ENCODE assay signal across 25 cellular contexts in genomic region chr6:163262080-163262479, GRCh38.
DNase-seq lines count a peak whose midpoint lies in the region; ATAC-seq, FAIRE-seq and TF ChIP-seq lines count a peak whose summit lies in the region.
"Had no signal": no experiment of that assay in that cellular context is flagged by ENCODE, and none has a peak within 500 bp of the region (broad histone marks: within the 10 kb centered on the region; RNA-seq: fewer than 3 reads in every experiment).

No MANE protein-coding gene starts in this region.

- H3K79me2 ChIP-seq in astrocyte (ENCODE audit: insufficient read depth, low read length): no peaks in the 10 kb centered on the region
- no peaks in the 10 kb centered on the region for H3K79me2 ChIP-seq in H1 (ENCODE audit: control insufficient read depth in 1 of 2, insufficient read depth in 2 of 2, low read length in 2 of 2)

- TF ChIP-seq CTCF in astrocyte (IDR thresholded peaks at IDR 0.05; ENCODE audit: insufficient read depth, low read depth, low read length): no peak
- no peak for TF ChIP-seq CTCF in H1 (IDR thresholded peaks at IDR 0.05; ENCODE audit: control extremely low read depth in 1 of 3, insufficient read depth in 1 of 3, low read depth in 1 of 3, low read length in 3 of 3)
- no peak for TF ChIP-seq CTCF in tibial nerve (IDR thresholded peaks at IDR 0.05)

- no peak overlapping the region for H3K27ac Mint-ChIP-seq in astrocyte (ENCODE audit: unreplicated experiment)
- H3K27ac Mint-ChIP-seq: CD4-positive, alpha-beta memory T cell had no signal

- H2BK12ac ChIP-seq in H1 (ENCODE audit: low read depth, low read length): no peak overlapping the region

- H3K23ac ChIP-seq in H1 (ENCODE audit: insufficient read length): no peak overlapping the region

- no peak overlapping the region for H3K14ac ChIP-seq in H1 (ENCODE audit: insufficient read length)

- no peak overlapping the region for H2AK5ac ChIP-seq in H1 (ENCODE audit: low read depth, low read length)

- H3K9ac ChIP-seq in astrocyte (ENCODE audit: low read length) (no peak overlapping the region), H1 (replicated peaks in 1 of 4; ENCODE audit: extremely low read depth in 1 of 4, low read depth in 3 of 4, low read length in 3 of 4) (no peak overlapping the region)
- H3K9ac ChIP-seq: SK-N-SH had no signal

- no peak overlapping the region for H4K8ac ChIP-seq in H1 (ENCODE audit: extremely low read depth, insufficient read depth, low read length)

- H3K9me3 Mint-ChIP-seq in astrocyte (ENCODE audit: unreplicated experiment): peaks cover 5% of the 10 kb centered on the region

- H2BK5ac ChIP-seq in H1 (ENCODE audit: low read depth, low read length): no peak overlapping the region

- no peak overlapping the region for H2BK120ac ChIP-seq in H1 (replicated peaks; ENCODE audit: low read depth, low read length)

- peaks cover 1% of the 10 kb centered on the region for H3K36me3 Mint-ChIP-seq in astrocyte (ENCODE audit: low read depth, unreplicated experiment)
- H3K36me3 Mint-ChIP-seq: CD4-positive, alpha-beta memory T cell had no signal

- H3K23me2 ChIP-seq in H1 (ENCODE audit: low read depth, low read length): peaks cover 9% of the 10 kb centered on the region; the same call in 1 of the 2 replicates

- no peak overlapping the region for H2BK20ac ChIP-seq in H1 (ENCODE audit: low read length)

- H3K27ac ChIP-seq in astrocyte (ENCODE audit: low read depth, low read length) (no peak overlapping the region), H1 (ENCODE audit: low read depth, low read length) (no peak overlapping the region), tibial nerve (peak overlapping the region; percentile 43 to 92 (median 71))

- POLR2A ChIA-PET in H1 (lab: Charles Lee; ENCODE audit: partially characterized antibody): interaction anchor here (0.6 kb wide), 1 partner anchor 67 kb away, joined by 3 read pairs; no protein-coding TSS in a partner anchor

- H3K4ac ChIP-seq in H1 (replicated peaks; ENCODE audit: insufficient read length, low read depth, low read length): no peak overlapping the region

- H4K5ac ChIP-seq in H1 (ENCODE audit: insufficient read length, low read depth, low read length): no peak overlapping the region

- no peak for TF ChIP-seq POLR2A in H1 (IDR thresholded peaks at IDR 0.05; ENCODE audit: control extremely low read depth in 1 of 2, low read depth in 2 of 2, low read length in 2 of 2)
- TF ChIP-seq POLR2A in tibial nerve (IDR thresholded peaks at IDR 0.05): no peak

- no peak for DNase-seq in astrocyte (ENCODE audit: low read depth)
- DNase-seq in H1 (ENCODE audit: low read depth in 1 of 2, low spot score in 2 of 2): no peak
- peak; percentile 58 for DNase-seq in pons (ENCODE audit: low spot score)
- DNase-seq in tibial nerve (ENCODE audit: low spot score in 2 of 2): no peak
- DNase-seq in NCI-H146 (lab: John Stamatoyannopoulos, UW): no peak
- DNase-seq: C1 segment of cervical spinal cord; CD4-positive, alpha-beta memory T cell; COR-L47; DMS79; EL; GDM1; IMR-90; KG1; MG63; NCI-H1417; NCI-H1694 treated with DMSO at 0.1 percent for 48 hours; NCI-H2171 treated with DMSO at 0.1 percent for 48 hours; NCI-H524; NCI-H774; PC-3; SK-N-SH had no signal

- no peak for ATAC-seq in GM19463 (IDR thresholded peaks at IDR 0.05; ENCODE audit: unreplicated experiment)
- ATAC-seq in GM18498 (IDR thresholded peaks at IDR 0.05; ENCODE audit: unreplicated experiment): no peak
- ATAC-seq: GM12878, HCT116, PC-3 had no signal

- H3K4me2 ChIP-seq in astrocyte (ENCODE audit: low read length): peak overlapping the region; percentile 35
- peak overlapping the region in 1 of 2 experiments; percentile 85; a peak in 1 of 4 replicates for H3K4me2 ChIP-seq in H1 (ENCODE audit: insufficient read depth in 1 of 2, low read depth in 2 of 2, low read length in 2 of 2)
- H3K4me2 ChIP-seq: SK-N-SH had no signal

- H3K9me3 ChIP-seq in astrocyte (ENCODE audit: insufficient read depth, low read depth, low read length) (no peaks in the 10 kb centered on the region), H1 (ENCODE audit: insufficient read depth in 2 of 2, low read depth in 1 of 2, low read length in 1 of 2) (no peaks in the 10 kb centered on the region), tibial nerve (no peaks in the 10 kb centered on the region)
- H3K9me3 ChIP-seq: MG63, SK-N-SH had no signal

- H3K4me1 Mint-ChIP-seq in astrocyte (ENCODE audit: low read depth, unreplicated experiment): peaks cover 1% of the 10 kb centered on the region

- H3K79me1 ChIP-seq in H1 (ENCODE audit: low read depth, low read length): no peaks in the 10 kb centered on the region

- H2AFZ ChIP-seq in astrocyte (ENCODE audit: low read depth, low read length): peak overlapping the region; percentile 48
- H2AFZ ChIP-seq in H1 (ENCODE audit: low read length): 0 out of 2 replicates have a peak overlapping the region, but pooled peaks have one; percentile 45

- H3K36me3 ChIP-seq in astrocyte (ENCODE audit: insufficient read depth, low read length): no peaks in the 10 kb centered on the region
- H3K36me3 ChIP-seq in H1 (ENCODE audit: control insufficient read depth in 2 of 4, insufficient read depth in 4 of 4, low read length in 3 of 4): no peaks in the 10 kb centered on the region
- H3K36me3 ChIP-seq in tibial nerve: no peaks in the 10 kb centered on the region
- H3K36me3 ChIP-seq: MG63 had no signal

- no peak for TF ChIP-seq RAD21 in H1 (IDR thresholded peaks at IDR 0.05 in 1 of 2, conservative IDR thresholded peaks at IDR 0.05 in 1 of 2; ENCODE audit: low read depth in 2 of 2, low read length in 2 of 2)

- no peak overlapping the region for H4K91ac ChIP-seq in H1 (replicated peaks; ENCODE audit: insufficient read length, low read length)

- FAIRE-seq in astrocyte (lab: Jason Lieb, UNC): no peak
- no peak for FAIRE-seq in H1 (lab: Jason Lieb, UNC)
- FAIRE-seq: GM12878 had no signal

- H3K4me3 Mint-ChIP-seq in astrocyte (ENCODE audit: unreplicated experiment): no peak overlapping the region
- H3K4me3 Mint-ChIP-seq: CD4-positive, alpha-beta memory T cell had no signal

- no peak overlapping the region; the same call in 1 of the 2 replicates for H3K18ac ChIP-seq in H1 (ENCODE audit: extremely low read depth, low read length)

- no peaks in the 10 kb centered on the region for H3K27me3 ChIP-seq in astrocyte (ENCODE audit: insufficient read depth, low read length)
- H3K27me3 ChIP-seq in H1 (replicated peaks in 1 of 4; ENCODE audit: control insufficient read depth in 3 of 4, extremely low read depth in 1 of 4, insufficient read depth in 3 of 4, low read length in 3 of 4): peaks cover 7 to 11% (median 11%) of the 10 kb centered on the region in 4 experiments
- H3K27me3 ChIP-seq in tibial nerve: no peaks in the 10 kb centered on the region
- H3K27me3 ChIP-seq: MG63 had no signal

- peaks cover 20% of the 10 kb centered on the region for H3K27me3 Mint-ChIP-seq in astrocyte (ENCODE audit: low read depth, unreplicated experiment)

- no peak for TF ChIP-seq EP300 in H1 (IDR thresholded peaks at IDR 0.05; ENCODE audit: borderline replicate concordance in 1 of 2, low read depth in 2 of 2, low read length in 2 of 2)
- TF ChIP-seq EP300 in tibial nerve (IDR thresholded peaks at IDR 0.05): no peak

- H4K20me1 ChIP-seq in astrocyte (ENCODE audit: insufficient read depth, low read length) (no peaks in the 10 kb centered on the region), H1 (replicated peaks in 1 of 2; ENCODE audit: control insufficient read depth in 1 of 2, insufficient read depth in 2 of 2, low read length in 2 of 2) (no peaks in the 10 kb centered on the region)

- no peak overlapping the region for H3K56ac ChIP-seq in H1 (replicated peaks; ENCODE audit: insufficient read length, low read depth, low read length)

- H3K4me3 ChIP-seq in astrocyte (ENCODE audit: insufficient read depth, low read depth, low read length): no peak overlapping the region
- H3K4me3 ChIP-seq in H1 (ENCODE audit: extremely low read depth in 1 of 4, insufficient read depth in 2 of 4, low read depth in 3 of 4, low read length in 4 of 4): no peak overlapping the region
- H3K4me3 ChIP-seq in tibial nerve: no peak overlapping the region
- H3K4me3 ChIP-seq: GM12878, MG63 had no signal

- no peak overlapping the region for H2BK15ac ChIP-seq in H1 (ENCODE audit: low read length)

- CTCF ChIA-PET in H1 (lab: Charles Lee; ENCODE audit: partially characterized antibody): no interaction called here

- WGBS in H1 (ENCODE audit: extremely low coverage in 1 of 2, insufficient coverage in 1 of 2, insufficient read length in 1 of 2, insufficient replicate concordance in 2 of 2, low coverage in 1 of 2, low lambda C conversion rate in 2 of 2, missing lambda C conversion rate in 1 of 2), 2 experiments: 81% methylated on average over 7 of the region's 7 CpGs; no CpG with 5 or more reads in 1 of the 2 experiments
- 55 to 66% methylated on average over 7 of the region's 7 CpGs for WGBS in tibial nerve, 2 donors

- H3K4me1 ChIP-seq in astrocyte (ENCODE audit: insufficient read depth, low read length) (peaks cover 13% of the 10 kb centered on the region), H1 (replicated peaks in 1 of 4; ENCODE audit: control insufficient read depth in 3 of 4, insufficient read depth in 4 of 4, low read length in 3 of 4) (peaks cover 3 to 21% (median 20%) of the 10 kb centered on the region in 4 experiments), tibial nerve (peaks cover 0 to 58% (median 15%) of the 10 kb centered on the region in 4 donors)

TF ChIP-seq in H1, 55 proteins besides CTCF, POLR2A, EP300 and RAD21:
- no peak for TF ChIP-seq NRF1 (IDR thresholded peaks at IDR 0.05; ENCODE audit: low read depth, low read length)
- TF ChIP-seq CTBP2 (IDR thresholded peaks at IDR 0.05; ENCODE audit: borderline replicate concordance, insufficient read depth, insufficient read length, low read length): no peak
- no peak for TF ChIP-seq NANOG (IDR thresholded peaks at IDR 0.05; ENCODE audit: insufficient read depth, low read depth, low read length, poor library complexity, severe bottlenecking)

Comparison
In these comparisons a context has a peak if more than half of its experiments do, and no peak if none do; other contexts are left out.
1. H3K27ac ChIP-seq: peak in tibial nerve (4 of 4); none in astrocyte (single experiment) and H1 (single experiment).